ENCODE assay signal across 20 cellular contexts in genomic region chr10:128295003-128295402, GRCh38.
"Had no signal": no experiment of that assay in that cellular context is flagged by ENCODE, and none has a peak within 500 bp of the region (broad histone marks: within the 10 kb centered on the region; RNA-seq: fewer than 3 reads in every experiment).

No MANE protein-coding gene starts in this region.

- ATAC-seq: activated CD4-positive, alpha-beta T cell treated with anti-CD3 and anti-CD28 coated beads for 36 hours; activated T-helper 17 cell treated with anti-CD3 and anti-CD28 coated beads, Interleukin-2, amount 50 U/mL, for 72 hours; body of pancreas; effector memory CD8-positive, alpha-beta T cell; foreskin keratinocyte; left lung; stimulated activated effector memory CD8-positive, alpha-beta T cell treated with anti-CD3 and anti-CD28 coated beads, Interleukin-12 subunit alpha, Interleukin-12 subunit beta, amount 100 ng/mL, for 72 hours had no signal

- H3K36me3 ChIP-seq: left lung, sigmoid colon, stomach had no signal

- H3K9me3 ChIP-seq: body of pancreas had no signal

- DNase-seq: activated CD4-positive, alpha-beta memory T cell treated with anti-CD3 and anti-CD28 coated beads for 36 hours; activated CD4-positive, alpha-beta T cell treated with anti-CD3 and anti-CD28 coated beads for 36 hours; activated naive CD4-positive, alpha-beta T cell treated with anti-CD3 and anti-CD28 coated beads for 36 hours; activated T-cell treated with anti-CD3 and anti-CD28 coated beads, Interleukin-2, amount 50 U/mL, for 1 hour; body of pancreas; caudate nucleus; effector memory CD8-positive, alpha-beta T cell; foreskin keratinocyte; hippocampal formation; left lung; nucleus accumbens; sigmoid colon; stimulated activated CD4-positive, alpha-beta T cell treated with anti-CD3 and anti-CD28 coated beads, Interleukin-4, amount 100 ng/mL, for 24 hours; stomach; trophoblast cell had no signal

- H3K27ac Mint-ChIP-seq: activated CD4-positive, alpha-beta memory T cell treated with anti-CD3 and anti-CD28 coated beads for 36 hours; activated CD4-positive, alpha-beta T cell treated with anti-CD3 and anti-CD28 coated beads for 36 hours; activated naive CD4-positive, alpha-beta T cell treated with anti-CD3 and anti-CD28 coated beads for 36 hours; activated T-helper 17 cell treated with anti-CD3 and anti-CD28 coated beads, Interleukin-2, amount 50 U/mL, for 72 hours; effector memory CD8-positive, alpha-beta T cell; mesothelial cell of epicardium; natural killer cell treated with Interleukin-12 subunit alpha and Interleukin-12 subunit beta and Interleukin-15 and Interleukin-18, amount 100 ng/mL, for 72 hours; stimulated activated effector memory CD8-positive, alpha-beta T cell treated with anti-CD3 and anti-CD28 coated beads, Interleukin-12 subunit alpha, Interleukin-12 subunit beta, amount 100 ng/mL, for 72 hours had no signal

- H3K4me1 Mint-ChIP-seq: activated CD4-positive, alpha-beta T cell treated with anti-CD3 and anti-CD28 coated beads for 36 hours; activated T-helper 17 cell treated with anti-CD3 and anti-CD28 coated beads, Interleukin-2, amount 50 U/mL, for 72 hours; stimulated activated effector memory CD8-positive, alpha-beta T cell treated with anti-CD3 and anti-CD28 coated beads, Interleukin-12 subunit alpha, Interleukin-12 subunit beta, amount 100 ng/mL, for 72 hours had no signal

- H3K27ac ChIP-seq: body of pancreas, epithelial cell of prostate, foreskin keratinocyte, left lung, sigmoid colon, stomach had no signal

- H3K4me1 ChIP-seq: body of pancreas, foreskin keratinocyte, left lung, sigmoid colon, stomach had no signal

- H3K4me3 ChIP-seq: body of pancreas, left lung, sigmoid colon, stomach had no signal

- H3K27me3 ChIP-seq: body of pancreas, foreskin keratinocyte had no signal

- H3K9me3 Mint-ChIP-seq: effector memory CD8-positive, alpha-beta T cell had no signal

- H3K36me3 Mint-ChIP-seq: activated CD4-positive, alpha-beta memory T cell treated with anti-CD3 and anti-CD28 coated beads for 36 hours; mesothelial cell of epicardium; stimulated activated effector memory CD8-positive, alpha-beta T cell treated with anti-CD3 and anti-CD28 coated beads, Interleukin-12 subunit alpha, Interleukin-12 subunit beta, amount 100 ng/mL, for 72 hours had no signal

- H3K4me3 Mint-ChIP-seq: activated CD4-positive, alpha-beta memory T cell treated with anti-CD3 and anti-CD28 coated beads for 36 hours; activated CD4-positive, alpha-beta T cell treated with anti-CD3 and anti-CD28 coated beads for 36 hours; activated naive CD4-positive, alpha-beta T cell treated with anti-CD3 and anti-CD28 coated beads for 36 hours; activated T-helper 17 cell treated with anti-CD3 and anti-CD28 coated beads, Interleukin-2, amount 50 U/mL, for 72 hours; effector memory CD8-positive, alpha-beta T cell; mesothelial cell of epicardium; natural killer cell treated with Interleukin-12 subunit alpha and Interleukin-12 subunit beta and Interleukin-15 and Interleukin-18, amount 100 ng/mL, for 72 hours; stimulated activated effector memory CD8-positive, alpha-beta T cell treated with anti-CD3 and anti-CD28 coated beads, Interleukin-12 subunit alpha, Interleukin-12 subunit beta, amount 100 ng/mL, for 72 hours had no signal
